Comparison of ENCODE assay signal across 21 cellular contexts in the genomic region with DNA sequence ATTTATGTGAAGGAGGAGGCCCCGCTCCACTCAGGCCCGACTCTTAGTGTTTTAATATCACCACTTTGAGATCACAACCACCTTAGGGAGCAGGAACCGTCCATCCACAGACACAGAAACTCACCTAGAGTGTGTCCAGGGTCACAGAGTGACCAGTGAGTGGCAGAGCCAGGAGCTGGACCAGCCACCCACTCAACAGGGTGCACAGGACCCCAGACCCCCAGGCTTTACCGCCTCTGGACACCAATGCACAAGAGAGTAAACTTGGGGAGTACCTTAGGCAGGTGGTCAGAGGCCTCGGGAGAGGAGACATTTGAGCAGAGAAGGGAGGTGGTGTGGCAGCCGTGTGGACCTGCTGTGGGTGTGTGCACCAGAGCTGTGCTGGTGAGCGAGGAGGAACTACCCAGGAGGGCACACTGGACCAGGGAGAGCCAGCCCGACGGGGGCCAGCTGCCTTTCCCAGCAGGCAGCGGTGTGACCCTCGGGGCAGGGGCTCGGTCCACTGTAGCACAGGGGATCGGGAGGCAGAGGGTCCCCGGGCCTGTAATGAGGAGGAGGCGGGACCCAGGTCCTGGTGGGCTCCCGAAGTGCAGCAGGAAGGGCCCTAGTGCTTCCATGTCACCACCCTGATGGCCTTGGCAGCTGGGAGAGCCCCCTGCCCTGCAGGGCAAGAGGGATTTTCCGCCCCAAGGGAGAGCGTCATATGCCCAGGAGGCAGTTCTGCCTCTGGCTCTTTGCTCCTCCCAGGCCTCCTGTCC. TPM values are rescaled to one million over a fixed set of nuclear protein-coding genes. Genes with fewer than 3 reads are reported as not detected.
A peak's percentile ranks its signal among the peaks of the same experiment; 100 is the strongest.
DNase-seq lines count a peak whose midpoint lies in the region; ATAC-seq, FAIRE-seq and TF ChIP-seq lines count a peak whose summit lies in the region.
"Had no signal": no experiment of that assay in that cellular context is flagged by ENCODE, and none has a peak within 500 bp of the region (broad histone marks: within the 10 kb centered on the region; RNA-seq: fewer than 3 reads in every experiment).

No MANE protein-coding gene starts in this region.

- no peaks in the 10 kb centered on the region for H3K36me3 Mint-ChIP-seq in naive thymus-derived CD8-positive, alpha-beta T cell
- H3K36me3 Mint-ChIP-seq: IgD-negative memory B cell had no signal

- TF ChIP-seq EP300 in GM12878 (IDR thresholded peaks at IDR 0.05; ENCODE audit: borderline replicate concordance in 1 of 2, control insufficient read depth in 1 of 2, low read depth in 2 of 2, low read length in 2 of 2): no peak

- no peak for TF ChIP-seq CTCF in GM12878 (IDR thresholded peaks at IDR 0.05 in 2 of 3, conservative IDR thresholded peaks at IDR 0.05 in 1 of 3; ENCODE audit: control insufficient read depth in 2 of 3, extremely low read depth in 1 of 3, insufficient read depth in 1 of 3, low read depth in 3 of 3, low read length in 3 of 3)

- TF ChIP-seq RAD21 in GM12878 (IDR thresholded peaks at IDR 0.05; ENCODE audit: insufficient read depth, low read depth, low read length): no peak

- peak overlapping the region in 7 of 10 donors; percentile 41 to 98 (median 98) for H3K27ac Mint-ChIP-seq in naive thymus-derived CD8-positive, alpha-beta T cell

- FAIRE-seq in GM12878 (lab: Jason Lieb, UNC): no peak
- FAIRE-seq: G401.6 had no signal

- no peak overlapping the region for H2AFZ ChIP-seq in GM12878 (ENCODE audit: control insufficient read depth, low read depth, low read length)

- H3K36me3 ChIP-seq in BLaER1 treated with 17β-estradiol and CSF1 and Interleukin-3, amounts not matched to agents 10 nM and 100 nM: no peaks in the 10 kb centered on the region; a peak in 1 of 22 replicates
- H3K36me3 ChIP-seq in GM12878 (ENCODE audit: control insufficient read depth in 2 of 2, insufficient read depth in 2 of 2, low read length in 1 of 2) (no peaks in the 10 kb centered on the region), MG63 (no peaks in the 10 kb centered on the region)
- H3K36me3 ChIP-seq: BE2C, prostate gland had no signal

- peak overlapping the region; percentile 91 to 99 (median 97) for H3K9ac ChIP-seq in BLaER1 treated with 17β-estradiol and CSF1 and Interleukin-3, amounts not matched to agents 10 nM and 100 nM
- no peak overlapping the region for H3K9ac ChIP-seq in GM12878 (ENCODE audit: control insufficient read depth, insufficient read depth, low read length)

- RAD21 ChIA-PET in GM12878 (lab: Charles Lee; ENCODE audit: unreplicated experiment): no interaction called here

- peaks cover 37 to 65% (median 47%) of the 10 kb centered on the region in 10 experiments for H3K4me1 ChIP-seq in BLaER1 treated with 17β-estradiol and CSF1 and Interleukin-3, amounts not matched to agents 10 nM and 100 nM
- H3K4me1 ChIP-seq in GM12878 (ENCODE audit: control insufficient read depth, insufficient read depth, low read length): peaks cover 14% of the 10 kb centered on the region
- H3K4me1 ChIP-seq: BE2C, prostate gland had no signal

- no peak for DNase-seq in HEK293T (ENCODE audit: extremely low spot score)
- DNase-seq in GM12878 (ENCODE audit: low read depth, low spot score): no peak
- peak in 1 of 10 donors; percentile 13 for DNase-seq in naive thymus-derived CD8-positive, alpha-beta T cell
- DNase-seq in D341Med (ENCODE audit: low spot score): no peak
- no peak for DNase-seq in MG63
- DNase-seq: activated CD4-positive, alpha-beta T cell treated with anti-CD3 and anti-CD28 coated beads for 48 hours; activated naive CD4-positive, alpha-beta T cell; BE2C; cerebellar nuclear complex; hypothalamus; NCI-H1436 treated with DMSO at 0.1 percent for 48 hours; NCI-H524 treated with DMSO at 0.1 percent for 48 hours; stimulated activated CD4-positive, alpha-beta T cell treated with anti-CD3 and anti-CD28 coated beads, Interleukin-2, amount 100 ng/mL, for 24 hours; stimulated activated naive CD4-positive, alpha-beta T cell had no signal

- no peak overlapping the region for H3K4me3 Mint-ChIP-seq in naive thymus-derived CD8-positive, alpha-beta T cell

- H3K4me1 Mint-ChIP-seq in naive thymus-derived CD8-positive, alpha-beta T cell: peaks cover 16 to 51% (median 36%) of the 10 kb centered on the region in 4 donors

- H3K27ac ChIP-seq in BLaER1 treated with 17β-estradiol and CSF1 and Interleukin-3, amounts not matched to agents 10 nM and 100 nM: peak overlapping the region; percentile 97 to 100 (median 99)
- no peak overlapping the region for H3K27ac ChIP-seq in GM12878 (ENCODE audit: control insufficient read depth, insufficient read depth)
- H3K27ac ChIP-seq: epithelial cell of prostate, prostate gland had no signal

- SMC1A ChIA-PET in GM12878 (lab: Charles Lee; ENCODE audit: uncharacterized antibody, unreplicated experiment): no interaction called here

- peaks cover 7 to 16% (median 7%) of the 10 kb centered on the region in 11 experiments; a peak in 20 of 22 replicates for H3K9me3 ChIP-seq in BLaER1 treated with 17β-estradiol and CSF1 and Interleukin-3, amounts not matched to agents 10 nM and 100 nM (replicated peaks in 1 of 11)
- no peaks in the 10 kb centered on the region for H3K9me3 ChIP-seq in GM12878 (replicated peaks; ENCODE audit: control insufficient read depth, insufficient read depth, low read length)
- H3K9me3 ChIP-seq in MG63: peaks cover 2% of the 10 kb centered on the region; the same call in 1 of the 2 replicates
- H3K9me3 ChIP-seq: BE2C, prostate gland had no signal

- intact Hi-C loops in GM12878 (cut with micrococcal nuclease; ENCODE audit: unreplicated experiment): no loop called here

- peak overlapping the region; percentile 78 to 100 (median 96) for H3K4me2 ChIP-seq in BLaER1 treated with 17β-estradiol and CSF1 and Interleukin-3, amounts not matched to agents 10 nM and 100 nM
- 0 out of 2 replicates have a peak overlapping the region, but pooled peaks have one; percentile 13 for H3K4me2 ChIP-seq in GM12878 (ENCODE audit: control insufficient read depth, insufficient read depth)

- H4K20me1 ChIP-seq in BLaER1 treated with 17β-estradiol and CSF1 and Interleukin-3, amounts not matched to agents 10 nM and 100 nM: no peaks in the 10 kb centered on the region
- no peaks in the 10 kb centered on the region for H4K20me1 ChIP-seq in GM12878 (ENCODE audit: control insufficient read depth, insufficient read depth)

- TF ChIP-seq POLR2A in GM12878 (IDR thresholded peaks at IDR 0.05; ENCODE audit: low read depth, low read length): no peak

- peaks cover 7% of the 10 kb centered on the region for H3K79me2 ChIP-seq in GM12878 (ENCODE audit: control insufficient read depth, insufficient read depth, low read length)

- WGBS in GM12878 (ENCODE audit: insufficient coverage, insufficient replicate concordance, low lambda C conversion rate, missing lambda C conversion rate): 79% methylated on average over 18 of the region's 18 CpGs

- no peaks in the 10 kb centered on the region for H3K27me3 Mint-ChIP-seq in naive thymus-derived CD8-positive, alpha-beta T cell
- H3K27me3 Mint-ChIP-seq: IgD-negative memory B cell had no signal

- no peaks in the 10 kb centered on the region for H3K27me3 ChIP-seq in BLaER1 treated with 17β-estradiol and CSF1 and Interleukin-3, amounts not matched to agents 10 nM and 100 nM
- H3K27me3 ChIP-seq in GM12878 (replicated peaks in 1 of 2; ENCODE audit: control insufficient read depth in 2 of 2, insufficient read depth in 2 of 2, low read length in 1 of 2) (no peaks in the 10 kb centered on the region), MG63 (no peaks in the 10 kb centered on the region)
- H3K27me3 ChIP-seq: BE2C had no signal

- BruUV-seq in GM12878 (replicated peaks; lab: Mats Ljungman, UMichigan): no TSS peak

- POLR2A ChIA-PET in HEK293T (lab: Yijun Ruan, JAX) (no interaction called here), GM12878 (lab: Charles Lee) (interaction anchor here (1.2 kb wide), 1 partner anchor 16 kb away, joined by 3 read pairs; no protein-coding TSS in a partner anchor)
- POLR2A ChIA-PET in naive thymus-derived CD8-positive, alpha-beta T cell (lab: Charles Lee): interaction anchor here (0.6 to 21.0 kb wide), 2 partner anchors 10 to 16 kb away, joined by 3 to 863 read pairs; a partner anchor contains a TSS

- no peaks in the 10 kb centered on the region for H3K9me3 Mint-ChIP-seq in naive thymus-derived CD8-positive, alpha-beta T cell
- H3K9me3 Mint-ChIP-seq: IgD-negative memory B cell had no signal

- in situ Hi-C loops in GM12878 (cut with MboI): no loop called here

- CTCF ChIA-PET in HEK293T (lab: Yijun Ruan, JAX): no interaction called here
- CTCF ChIA-PET in GM12878 (lab: Yijun Ruan, JAX): interaction anchor here (1.4 kb wide), 1 partner anchor 20 kb away, joined by 3 read pairs; no protein-coding TSS in a partner anchor

- no peak for ATAC-seq in GM12878
- no peak for ATAC-seq in naive thymus-derived CD8-positive, alpha-beta T cell
- no peak for ATAC-seq in HG02884 (IDR thresholded peaks at IDR 0.05; ENCODE audit: unreplicated experiment)
- no peak for ATAC-seq in HG03159 (IDR thresholded peaks at IDR 0.05; ENCODE audit: unreplicated experiment)

- H3K4me3 ChIP-seq in BLaER1 treated with 17β-estradiol and CSF1 and Interleukin-3, amounts not matched to agents 10 nM and 100 nM: peak overlapping the region in 3 of 10 experiments; percentile 12 to 72 (median 28); a peak in 3 of 20 replicates
- H3K4me3 ChIP-seq in GM12878 (no peak overlapping the region), MG63 (no peak overlapping the region)
- H3K4me3 ChIP-seq: prostate gland had no signal

RNA-seq across cellular contexts. Expression of a gene that starts 7.6 kb away (rescaled TPM):
- total RNA-seq in GM12878 (2013; cell fraction: nucleolus; rRNA removed): 1.3 and 2.2 TPM in 2 replicates
- 0.11 TPM in 1 of 2 replicates, not detected in the other for total RNA-seq in GM12878 (2014; rRNA removed)
- not detected in 2 replicates for total RNA-seq in GM12878 (2014; rRNA removed; fragmentation: Illumina TruSeq; extraction: Trizol)
- total RNA-seq in GM12878 (2021): 0.11 TPM in 1 of 2 replicates, not detected in the other
- polyA plus RNA-seq in GM12878 (2011; ENCODE audit: low read depth): not detected
- 0.03 TPM in 1 of 2 replicates, not detected in the other for polyA plus RNA-seq in GM12878 (2011; rRNA removed)
- polyA plus RNA-seq in GM12878 (2011; cell fraction: cytosol; rRNA removed): 0.09 and 0.13 TPM in 2 replicates
- 0.28 and 0.45 TPM in 2 replicates for polyA plus RNA-seq in GM12878 (2011; cell fraction: nucleus; rRNA removed)
- 0.07 and 0.10 TPM in 2 replicates for polyA plus RNA-seq in GM12878 (2012)
- polyA plus RNA-seq in GM12878 (2014; fragmentation: Illumina TruSeq; extraction: Trizol): not detected in 2 replicates
- polyA plus RNA-seq in GM12878 (2014; fragmentation: Nextera tagmentation; extraction: Ambion mirVana): not detected
- polyA plus RNA-seq in GM12878 (2014; rRNA removed): not detected in 2 replicates
- not detected for polyA plus RNA-seq in GM12878 (2016; fragmentation: Nextera tagmentation; extraction: Ambion mirVana)
- polyA minus RNA-seq in GM12878 (2011; rRNA and poly(A)+ RNA removed): 0.10 TPM in 1 of 2 replicates, not detected in the other
- not detected in 2 replicates for polyA minus RNA-seq in GM12878 (2011; cell fraction: cytosol; rRNA and poly(A)+ RNA removed)
- polyA minus RNA-seq in GM12878 (2011; cell fraction: nucleus; rRNA and poly(A)+ RNA removed): 0.24 and 0.57 TPM in 2 replicates
- 10 to 100 TPM; 28.6 to 32.0 TPM for total RNA-seq in naive thymus-derived CD8-positive, alpha-beta T cell
- polyA plus RNA-seq in naive thymus-derived CD8-positive, alpha-beta T cell: 10 to 100 TPM in 2 of 3 donors, 1 to 10 TPM in 1; 9.1 to 25.9 (median 19.1) TPM
- total RNA-seq in MG63 (2014; rRNA removed; shearing (Covaris generic); ENCODE audit: low replicate concordance): not detected in 2 replicates

RNA-seq across cellular contexts. Expression of a gene that starts 18.3 kb away (rescaled TPM):
- total RNA-seq in GM12878 (2013; cell fraction: nucleolus; rRNA removed): 80.7 and 93.8 TPM in 2 replicates
- total RNA-seq in GM12878 (2014; rRNA removed): 3.5 and 3.9 TPM in 2 replicates
- 1.3 and 1.9 TPM in 2 replicates for total RNA-seq in GM12878 (2014; rRNA removed; fragmentation: Illumina TruSeq; extraction: Trizol)
- 7.3 and 8.2 TPM in 2 replicates for total RNA-seq in GM12878 (2021)
- 13.0 TPM for polyA plus RNA-seq in GM12878 (2011; ENCODE audit: low read depth)
- 1.7 and 2.9 TPM in 2 replicates for polyA plus RNA-seq in GM12878 (2011; rRNA removed)
- 2.1 and 4.4 TPM in 2 replicates for polyA plus RNA-seq in GM12878 (2011; cell fraction: cytosol; rRNA removed)
- polyA plus RNA-seq in GM12878 (2011; cell fraction: nucleus; rRNA removed): 82.4 and 97.9 TPM in 2 replicates
- polyA plus RNA-seq in GM12878 (2012): 34.6 and 36.7 TPM in 2 replicates
- polyA plus RNA-seq in GM12878 (2014; fragmentation: Illumina TruSeq; extraction: Trizol): 0.17 and 1.5 TPM in 2 replicates
- under 1 TPM; 0.10 to 0.27 TPM for polyA plus RNA-seq in GM12878 (2014; fragmentation: Nextera tagmentation; extraction: Ambion mirVana)
- polyA plus RNA-seq in GM12878 (2014; rRNA removed): 7.9 and 8.3 TPM in 2 replicates
- polyA plus RNA-seq in GM12878 (2016; fragmentation: Nextera tagmentation; extraction: Ambion mirVana): 1 to 10 TPM; 1.0 to 1.7 TPM
- polyA minus RNA-seq in GM12878 (2011; rRNA and poly(A)+ RNA removed): 0.80 and 2.4 TPM in 2 replicates
- 0.80 and 1.1 TPM in 2 replicates for polyA minus RNA-seq in GM12878 (2011; cell fraction: cytosol; rRNA and poly(A)+ RNA removed)
- 7.3 and 13.1 TPM in 2 replicates for polyA minus RNA-seq in GM12878 (2011; cell fraction: nucleus; rRNA and poly(A)+ RNA removed)
- total RNA-seq in naive thymus-derived CD8-positive, alpha-beta T cell: 100 to 1,000 TPM; 662 to 707 TPM
- polyA plus RNA-seq in naive thymus-derived CD8-positive, alpha-beta T cell: 10 to 100 TPM in 2 of 3 donors, 1 to 10 TPM in 1; 8.1 to 14.9 (median 11.2) TPM
- total RNA-seq in MG63 (2014; rRNA removed; shearing (Covaris generic); ENCODE audit: low replicate concordance): 1.9 and 6.2 TPM in 2 replicates

RNA-seq across cellular contexts. Expression of a gene that starts 28.7 kb away (rescaled TPM):
- not detected in 2 replicates for total RNA-seq in GM12878 (2013; cell fraction: nucleolus; rRNA removed)
- total RNA-seq in GM12878 (2014; rRNA removed) (not detected in 2 replicates), GM12878 (2014; rRNA removed; fragmentation: Illumina TruSeq; extraction: Trizol) (not detected in 2 replicates), GM12878 (2021) (not detected in 2 replicates)
- not detected for polyA plus RNA-seq in GM12878 (2011; ENCODE audit: low read depth)
- polyA plus RNA-seq in GM12878 (2011; rRNA removed) (not detected in 2 replicates), GM12878 (2014; fragmentation: Illumina TruSeq; extraction: Trizol) (not detected in 2 replicates), GM12878 (2014; fragmentation: Nextera tagmentation; extraction: Ambion mirVana) (not detected), GM12878 (2014; rRNA removed) (not detected in 2 replicates), GM12878 (2016; fragmentation: Nextera tagmentation; extraction: Ambion mirVana) (not detected)
- polyA plus RNA-seq in GM12878 (2011; cell fraction: cytosol; rRNA removed): not detected in 2 replicates
- not detected in 2 replicates for polyA plus RNA-seq in GM12878 (2011; cell fraction: nucleus; rRNA removed)
- polyA plus RNA-seq in GM12878 (2012): not detected in 2 replicates
- not detected in 2 replicates for polyA minus RNA-seq in GM12878 (2011; rRNA and poly(A)+ RNA removed)
- not detected in 2 replicates for polyA minus RNA-seq in GM12878 (2011; cell fraction: cytosol; rRNA and poly(A)+ RNA removed)
- polyA minus RNA-seq in GM12878 (2011; cell fraction: nucleus; rRNA and poly(A)+ RNA removed): not detected in 2 replicates
- total RNA-seq in naive thymus-derived CD8-positive, alpha-beta T cell: not detected
- not detected for polyA plus RNA-seq in naive thymus-derived CD8-positive, alpha-beta T cell
- not detected in 2 replicates for total RNA-seq in MG63 (2014; rRNA removed; shearing (Covaris generic); ENCODE audit: low replicate concordance)
- total RNA-seq: prostate gland had no signal
- polyA plus RNA-seq: IgD-negative memory B cell had no signal

RNA-seq across cellular contexts. Expression of a gene that starts 33.9 kb away (rescaled TPM):
- total RNA-seq in GM12878 (2013; cell fraction: nucleolus; rRNA removed): 72.9 and 74.9 TPM in 2 replicates
- total RNA-seq in GM12878 (2014; rRNA removed) (173 and 184 TPM in 2 replicates), GM12878 (2014; rRNA removed; fragmentation: Illumina TruSeq; extraction: Trizol) (131 and 141 TPM in 2 replicates), GM12878 (2021) (160 and 163 TPM in 2 replicates)
- polyA plus RNA-seq in GM12878 (2011; ENCODE audit: low read depth): 82.9 TPM
- polyA plus RNA-seq in GM12878 (2011; rRNA removed) (159 and 169 TPM in 2 replicates), GM12878 (2014; fragmentation: Illumina TruSeq; extraction: Trizol) (164 and 170 TPM in 2 replicates), GM12878 (2014; fragmentation: Nextera tagmentation; extraction: Ambion mirVana) (100 to 1,000 TPM; 198 to 221 TPM), GM12878 (2014; rRNA removed) (169 and 193 TPM in 2 replicates), GM12878 (2016; fragmentation: Nextera tagmentation; extraction: Ambion mirVana) (100 to 1,000 TPM; 277 to 303 TPM)
- 181 and 204 TPM in 2 replicates for polyA plus RNA-seq in GM12878 (2011; cell fraction: cytosol; rRNA removed)
- 151 and 175 TPM in 2 replicates for polyA plus RNA-seq in GM12878 (2011; cell fraction: nucleus; rRNA removed)
- 108 and 124 TPM in 2 replicates for polyA plus RNA-seq in GM12878 (2012)
- 71.0 and 89.0 TPM in 2 replicates for polyA minus RNA-seq in GM12878 (2011; rRNA and poly(A)+ RNA removed)
- 26.2 and 34.4 TPM in 2 replicates for polyA minus RNA-seq in GM12878 (2011; cell fraction: cytosol; rRNA and poly(A)+ RNA removed)
- polyA minus RNA-seq in GM12878 (2011; cell fraction: nucleus; rRNA and poly(A)+ RNA removed): 33.7 and 39.5 TPM in 2 replicates
- 10 to 100 TPM; 94.4 to 99.0 TPM for total RNA-seq in naive thymus-derived CD8-positive, alpha-beta T cell
- polyA plus RNA-seq in naive thymus-derived CD8-positive, alpha-beta T cell: 100 to 1,000 TPM; 196 to 223 (median 208) TPM
- total RNA-seq in MG63 (2014; rRNA removed; shearing (Covaris generic); ENCODE audit: low replicate concordance): 219 and 287 TPM in 2 replicates

RNA-seq across cellular contexts. Expression of a gene that starts 34.5 kb away (rescaled TPM):
- total RNA-seq in GM12878 (2013; cell fraction: nucleolus; rRNA removed): 26.5 and 33.8 TPM in 2 replicates
- 12.4 and 13.3 TPM in 2 replicates for total RNA-seq in GM12878 (2014; rRNA removed)
- 7.1 and 8.5 TPM in 2 replicates for total RNA-seq in GM12878 (2014; rRNA removed; fragmentation: Illumina TruSeq; extraction: Trizol)
- total RNA-seq in GM12878 (2021): 12.9 and 15.1 TPM in 2 replicates
- 11.2 TPM for polyA plus RNA-seq in GM12878 (2011; ENCODE audit: low read depth)
- 15.8 and 18.8 TPM in 2 replicates for polyA plus RNA-seq in GM12878 (2011; rRNA removed)
- polyA plus RNA-seq in GM12878 (2011; cell fraction: cytosol; rRNA removed): 26.1 and 26.7 TPM in 2 replicates
- polyA plus RNA-seq in GM12878 (2011; cell fraction: nucleus; rRNA removed): 44.2 and 52.4 TPM in 2 replicates
- 21.5 and 28.2 TPM in 2 replicates for polyA plus RNA-seq in GM12878 (2012)
- polyA plus RNA-seq in GM12878 (2014; fragmentation: Illumina TruSeq; extraction: Trizol): 11.8 and 19.4 TPM in 2 replicates
- 1 to 10 TPM in 1 of 2 experiments, under 1 TPM in 1; 0.90 to 2.8 TPM for polyA plus RNA-seq in GM12878 (2014; fragmentation: Nextera tagmentation; extraction: Ambion mirVana)
- 22.6 and 23.2 TPM in 2 replicates for polyA plus RNA-seq in GM12878 (2014; rRNA removed)
- polyA plus RNA-seq in GM12878 (2016; fragmentation: Nextera tagmentation; extraction: Ambion mirVana): 10 to 100 TPM; 11.4 to 12.9 TPM
- 6.3 and 21.2 TPM in 2 replicates for polyA minus RNA-seq in GM12878 (2011; rRNA and poly(A)+ RNA removed)
- polyA minus RNA-seq in GM12878 (2011; cell fraction: cytosol; rRNA and poly(A)+ RNA removed): 2.8 and 5.7 TPM in 2 replicates
- polyA minus RNA-seq in GM12878 (2011; cell fraction: nucleus; rRNA and poly(A)+ RNA removed): 10.2 and 16.3 TPM in 2 replicates
- 10 to 100 TPM; 33.6 to 33.7 TPM for total RNA-seq in naive thymus-derived CD8-positive, alpha-beta T cell
- polyA plus RNA-seq in naive thymus-derived CD8-positive, alpha-beta T cell: 10 to 100 TPM in 2 of 3 donors, 1 to 10 TPM in 1; 6.5 to 14.6 (median 10.9) TPM
- total RNA-seq in MG63 (2014; rRNA removed; shearing (Covaris generic); ENCODE audit: low replicate concordance): 15.1 and 24.9 TPM in 2 replicates

Comparison
In these comparisons a context has a peak if more than half of its experiments do, and no peak if none do; other contexts are left out.
1. RNA of a gene that starts 7.6 kb away (total RNA-seq): 28.6 to 32.0 TPM in naive thymus-derived CD8-positive, alpha-beta T cell; 0.11 to 2.2 TPM in GM12878 and not detected in MG63; every median in the first group is over 4 times any median in the second.
2. RNA of a gene that starts 18.3 kb away (total RNA-seq): 662 to 707 TPM in naive thymus-derived CD8-positive, alpha-beta T cell; 1.9 to 6.2 TPM in MG63 and 1.3 to 93.8 TPM in GM12878; every median in the first group is over 4 times any median in the second.